15 cellular contexts compared by ENCODE assay signal in the genomic region with DNA sequence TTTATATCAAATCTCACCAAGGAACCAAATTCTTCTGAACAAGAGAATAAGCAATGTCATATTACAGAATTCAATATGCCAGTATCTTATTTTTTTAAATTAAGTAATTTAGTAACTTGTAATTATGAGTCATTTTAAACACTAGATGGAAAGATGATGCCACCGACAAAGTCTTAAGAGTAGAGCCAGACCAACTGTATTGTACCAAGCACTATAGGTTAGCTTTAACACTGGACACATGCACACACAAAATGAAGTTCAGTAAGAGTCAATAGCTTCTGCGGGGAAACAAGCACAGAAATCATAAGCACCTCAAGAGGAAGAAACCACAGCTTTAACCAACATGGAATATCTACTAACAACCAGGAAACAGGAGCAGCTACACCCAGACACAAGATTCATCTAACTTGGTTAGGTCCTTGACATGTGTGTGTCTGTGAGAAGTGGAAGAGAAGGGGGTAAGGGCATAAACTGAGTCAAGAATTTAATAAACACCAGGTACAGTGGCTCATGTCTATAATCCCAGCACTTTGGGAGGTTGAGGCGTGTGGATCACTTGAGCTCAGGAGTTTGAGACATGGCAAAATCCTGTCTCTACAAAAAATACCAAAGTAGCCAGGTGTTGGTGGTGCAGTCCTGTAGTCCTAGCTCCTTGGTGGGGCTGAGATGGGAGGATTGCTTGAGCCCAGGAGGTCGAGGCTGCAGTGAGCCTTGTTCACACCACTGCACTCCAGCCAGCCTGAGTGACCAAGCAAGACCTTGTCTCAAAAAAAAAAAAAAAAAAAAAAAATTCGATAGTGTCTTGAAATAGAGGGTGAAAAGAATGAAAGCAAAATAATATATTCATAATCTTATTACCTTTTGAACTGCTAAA. TPM values are rescaled to one million over a fixed set of nuclear protein-coding genes. Genes with fewer than 3 reads are reported as not detected.
A peak's percentile ranks its signal among the peaks of the same experiment; 100 is the strongest.
DNase-seq lines count a peak whose midpoint lies in the region; ATAC-seq, FAIRE-seq and TF ChIP-seq lines count a peak whose summit lies in the region.
"Had no signal": no experiment of that assay in that cellular context is flagged by ENCODE, and none has a peak within 500 bp of the region (broad histone marks: within the 10 kb centered on the region; RNA-seq: fewer than 3 reads in every experiment).

No MANE protein-coding gene starts in this region.

- H3K79me1 ChIP-seq in IMR-90 (ENCODE audit: low read depth in 1 of 2, low read length in 2 of 2): peaks cover 13 to 35% of the 10 kb centered on the region in 2 experiments; a peak in 3 of 4 replicates

- H3K9me3 Mint-ChIP-seq in activated CD8-positive, alpha-beta memory T cell treated with anti-CD3 and anti-CD28 coated beads, Interleukin-2, amount 10 ng/mL, durations not matched to agents 7 days and 5 days (ENCODE audit: low read depth): no peaks in the 10 kb centered on the region
- H3K9me3 Mint-ChIP-seq in stimulated activated effector memory CD8-positive, alpha-beta T cell treated with anti-CD3 and anti-CD28 coated beads, Interleukin-12 subunit alpha, Interleukin-12 subunit beta, amount 100 ng/mL, for 72 hours: no peaks in the 10 kb centered on the region

- H3K4me1 ChIP-seq in IMR-90 (ENCODE audit: control insufficient read depth, insufficient read depth, low read length): peaks cover 10% of the 10 kb centered on the region
- H3K4me1 ChIP-seq in GM12878 (ENCODE audit: control insufficient read depth, insufficient read depth, low read length): peaks cover 17% of the 10 kb centered on the region
- H3K4me1 ChIP-seq: breast epithelium had no signal

- FAIRE-seq in GM12878 (lab: Jason Lieb, UNC): no peak
- FAIRE-seq: H54 had no signal

- BruUV-seq in IMR-90 (replicated peaks; lab: Mats Ljungman, UMichigan) (no TSS peak), GM12878 (replicated peaks; lab: Mats Ljungman, UMichigan) (no TSS peak)

- dilution Hi-C loops in IMR-90 (cut with HindIII; ENCODE audit: low sequenced_read_pairs, unreplicated experiment): no loop called here

- TF ChIP-seq POLR2A in IMR-90 (IDR thresholded peaks at IDR 0.05; ENCODE audit: low read depth, low read length) (no peak), GM12878 (IDR thresholded peaks at IDR 0.05; ENCODE audit: low read depth, low read length) (no peak)

- H2BK15ac ChIP-seq in IMR-90 (ENCODE audit: low read depth, low read length): no peak overlapping the region

- 0 out of 2 replicates have a peak overlapping the region, but pooled peaks have one; percentile 44 for H4K5ac ChIP-seq in IMR-90 (ENCODE audit: low read depth, low read length)

- in situ Hi-C loops in IMR-90 (cut with MboI; ENCODE audit: low sequenced_read_pairs) (no loop called here), GM12878 (cut with MboI) (no loop called here)

- no peak overlapping the region for H3K4me3 Mint-ChIP-seq in activated CD8-positive, alpha-beta memory T cell treated with anti-CD3 and anti-CD28 coated beads, Interleukin-2, amount 10 ng/mL, durations not matched to agents 7 days and 5 days
- H3K4me3 Mint-ChIP-seq in stimulated activated effector memory CD8-positive, alpha-beta T cell treated with anti-CD3 and anti-CD28 coated beads, Interleukin-12 subunit alpha, Interleukin-12 subunit beta, amount 100 ng/mL, for 72 hours: peak overlapping the region; percentile 63

- H3K9ac ChIP-seq in IMR-90 (ENCODE audit: low read depth, low read length): no peak overlapping the region
- no peak overlapping the region for H3K9ac ChIP-seq in GM12878 (ENCODE audit: control insufficient read depth, insufficient read depth, low read length)

- SMC1A ChIA-PET in GM12878 (lab: Charles Lee; ENCODE audit: uncharacterized antibody, unreplicated experiment): interaction anchor here (0.9 to 3.6 kb wide), 13 partner anchors 9 to 88 kb away, joined by 3 to 12 read pairs (median 4); no protein-coding TSS in a partner anchor

- RAD21 ChIA-PET in GM12878 (lab: Charles Lee; ENCODE audit: unreplicated experiment): interaction anchor here (0.7 to 1.1 kb wide), 4 partner anchors 23 to 66 kb away, joined by 3 to 6 read pairs (median 4); no protein-coding TSS in a partner anchor

- no peak for TF ChIP-seq RAD21 in IMR-90 (IDR thresholded peaks at IDR 0.05; ENCODE audit: low read length)
- no peak for TF ChIP-seq RAD21 in GM12878 (IDR thresholded peaks at IDR 0.05; ENCODE audit: insufficient read depth, low read depth, low read length)

- POLR2A ChIA-PET in IMR-90 (lab: Charles Lee; ENCODE audit: unreplicated experiment): no interaction called here
- POLR2A ChIA-PET in GM12878 (lab: Charles Lee): interaction anchor here (0.5 to 1.6 kb wide), 12 partner anchors 9 to 488 kb away, joined by 3 to 8 read pairs (median 4); a partner anchor contains a TSS

- H2BK5ac ChIP-seq in IMR-90 (ENCODE audit: low read depth, low read length, poor library complexity, severe bottlenecking): no peak overlapping the region

- no peak for TF ChIP-seq EP300 in GM12878 (IDR thresholded peaks at IDR 0.05; ENCODE audit: borderline replicate concordance in 1 of 2, control insufficient read depth in 1 of 2, low read depth in 2 of 2, low read length in 2 of 2)

- H4K8ac ChIP-seq in IMR-90 (ENCODE audit: low read depth in 2 of 2, low read length in 2 of 2): no peak overlapping the region

- H3K27me3 ChIP-seq in IMR-90 (ENCODE audit: control insufficient read depth, insufficient read depth, low read length) (no peaks in the 10 kb centered on the region), GM12878 (replicated peaks in 1 of 2; ENCODE audit: control insufficient read depth in 2 of 2, insufficient read depth in 2 of 2, low read length in 1 of 2) (no peaks in the 10 kb centered on the region)
- H3K27me3 ChIP-seq: breast epithelium, upper lobe of left lung had no signal

- peaks cover 4% of the 10 kb centered on the region for H3K9me1 ChIP-seq in IMR-90 (ENCODE audit: insufficient read depth, low read length)

- peak overlapping the region; percentile 56; the same call in 1 of the 2 replicates for H3K18ac ChIP-seq in IMR-90 (ENCODE audit: low read depth, low read length)

- peak; percentile 54 for ATAC-seq in activated CD8-positive, alpha-beta memory T cell treated with anti-CD3 and anti-CD28 coated beads, Interleukin-2, amount 10 ng/mL, durations not matched to agents 7 days and 5 days
- ATAC-seq in IMR-90 (ENCODE audit: low read depth) (no peak), GM12878 (peak; percentile 34), GM19397 (IDR thresholded peaks at IDR 0.05; ENCODE audit: unreplicated experiment) (no peak)
- ATAC-seq in stimulated activated effector memory CD8-positive, alpha-beta T cell treated with anti-CD3 and anti-CD28 coated beads, Interleukin-12 subunit alpha, Interleukin-12 subunit beta, amount 100 ng/mL, for 72 hours: peak; percentile 31
- ATAC-seq: sciatic nerve had no signal

- H3K36me3 ChIP-seq in IMR-90 (ENCODE audit: control insufficient read depth, insufficient read depth, low read length) (no peaks in the 10 kb centered on the region; the same call in 1 of the 2 replicates), GM12878 (ENCODE audit: control insufficient read depth in 2 of 2, insufficient read depth in 2 of 2, low read length in 1 of 2) (no peaks in the 10 kb centered on the region; a peak in 2 of 4 replicates)
- H3K36me3 ChIP-seq: breast epithelium had no signal

- no peak overlapping the region for H2AFZ ChIP-seq in IMR-90 (replicated peaks; ENCODE audit: low read length, poor library complexity)
- H2AFZ ChIP-seq in GM12878 (ENCODE audit: control insufficient read depth, low read depth, low read length): no peak overlapping the region

- H2AK9ac ChIP-seq in IMR-90 (replicated peaks; ENCODE audit: low read depth, low read length, poor library complexity): no peak overlapping the region

- no peak overlapping the region for H3K4me2 ChIP-seq in IMR-90 (ENCODE audit: low read depth, low read length)
- no peak overlapping the region; the same call in 1 of the 2 replicates for H3K4me2 ChIP-seq in GM12878 (ENCODE audit: control insufficient read depth, insufficient read depth)

- H3K56ac ChIP-seq in IMR-90 (ENCODE audit: extremely low read depth, insufficient read depth, low read length): no peak overlapping the region

- WGBS in IMR-90 (ENCODE audit: extremely low coverage in 2 of 2, insufficient read length in 1 of 2), 2 experiments: no CpG with 5 or more reads among the region's 5 CpGs
- 34% methylated on average over 5 of the region's 5 CpGs for WGBS in GM12878 (ENCODE audit: insufficient coverage, insufficient replicate concordance, low lambda C conversion rate, missing lambda C conversion rate)

- no peak overlapping the region for H2BK120ac ChIP-seq in IMR-90 (ENCODE audit: low read depth, low read length)

- no peak for DNase-seq in activated CD8-positive, alpha-beta memory T cell treated with anti-CD3 and anti-CD28 coated beads, Interleukin-2, amount 10 ng/mL, durations not matched to agents 7 days and 5 days
- DNase-seq in activated CD8-positive, alpha-beta memory T cell treated with anti-CD3 and anti-CD28 coated beads for 24 hours: no peak
- peak; percentile 16 for DNase-seq in IMR-90
- no peak for DNase-seq in GM12878 (ENCODE audit: low read depth, low spot score)
- DNase-seq in stimulated activated effector memory CD8-positive, alpha-beta T cell treated with anti-CD3 and anti-CD28 coated beads, Interleukin-12 subunit alpha, Interleukin-12 subunit beta, amount 100 ng/mL, for 72 hours (ENCODE audit: low spot score in 2 of 2): no peak
- no peak for DNase-seq in NOMO-1 treated with dmso at 0.1 percent for 144 hours (lab: John Stamatoyannopoulos, UW; ENCODE audit: unreplicated experiment)
- DNase-seq in NCI-H1417 treated with DMSO at 0.1 percent for 48 hours (lab: John Stamatoyannopoulos, UW): no peak
- DNase-seq: activated CD4-positive, CD25-positive, alpha-beta regulatory T cell treated with anti-CD3 and anti-CD28 coated beads, Interleukin-2, amount 50 U/mL, for 72 hours; NCI-H524 treated with DMSO at 0.1 percent for 48 hours; Right ventricle myocardium superior; upper lobe of left lung had no signal

- no peaks in the 10 kb centered on the region for H3K27me3 Mint-ChIP-seq in activated CD8-positive, alpha-beta memory T cell treated with anti-CD3 and anti-CD28 coated beads, Interleukin-2, amount 10 ng/mL, durations not matched to agents 7 days and 5 days

- H3K4me3 ChIP-seq in IMR-90 (ENCODE audit: insufficient read depth, low read depth, low read length) (no peak overlapping the region), GM12878 (no peak overlapping the region)
- H3K4me3 ChIP-seq: breast epithelium, upper lobe of left lung had no signal

- CTCF ChIA-PET in activated CD8-positive, alpha-beta memory T cell treated with anti-CD3 and anti-CD28 coated beads, Interleukin-2, amount 10 ng/mL, durations not matched to agents 7 days and 5 days (lab: Charles Lee): interaction anchor here (0.6 kb wide), 1 partner anchor 9 kb away, joined by 3 read pairs; no protein-coding TSS in a partner anchor
- CTCF ChIA-PET in IMR-90 (lab: Yijun Ruan, JAX): no interaction called here
- CTCF ChIA-PET in GM12878 (lab: Yijun Ruan, JAX): interaction anchor here (0.7 to 2.8 kb wide), 8 partner anchors 10 to 106 kb away, joined by 3 to 8 read pairs (median 5); a partner anchor contains a TSS

- intact Hi-C loops in IMR-90 (cut with micrococcal nuclease): no loop called here
- intact Hi-C loops in GM12878 (cut with micrococcal nuclease; ENCODE audit: unreplicated experiment): no loop called here

- no peak overlapping the region for H3K14ac ChIP-seq in IMR-90 (replicated peaks; ENCODE audit: low read depth, low read length)

- H3K9me3 ChIP-seq in IMR-90 (ENCODE audit: control insufficient read depth, insufficient read depth, low read length): no peaks in the 10 kb centered on the region
- no peaks in the 10 kb centered on the region; the same call in 2 of the 3 replicates for H3K9me3 ChIP-seq in GM12878 (replicated peaks; ENCODE audit: control insufficient read depth, insufficient read depth, low read length)
- H3K9me3 ChIP-seq: breast epithelium, upper lobe of left lung had no signal

- peaks cover 35% of the 10 kb centered on the region for H3K36me3 Mint-ChIP-seq in activated CD8-positive, alpha-beta memory T cell treated with anti-CD3 and anti-CD28 coated beads, Interleukin-2, amount 10 ng/mL, durations not matched to agents 7 days and 5 days
- peaks cover 41% of the 10 kb centered on the region for H3K36me3 Mint-ChIP-seq in stimulated activated effector memory CD8-positive, alpha-beta T cell treated with anti-CD3 and anti-CD28 coated beads, Interleukin-12 subunit alpha, Interleukin-12 subunit beta, amount 100 ng/mL, for 72 hours

- H3K27ac ChIP-seq in IMR-90 (ENCODE audit: insufficient read depth, low read length) (no peak overlapping the region), GM12878 (ENCODE audit: control insufficient read depth, insufficient read depth) (peak overlapping the region; percentile 29; the same call in 1 of the 2 replicates)
- H3K27ac ChIP-seq: breast epithelium had no signal

- TF ChIP-seq CTCF in IMR-90 (conservative IDR thresholded peaks at IDR 0.05; ENCODE audit: low read depth, low read length) (no peak), GM12878 (IDR thresholded peaks at IDR 0.05 in 2 of 3, conservative IDR thresholded peaks at IDR 0.05 in 1 of 3; ENCODE audit: control insufficient read depth in 2 of 3, extremely low read depth in 1 of 3, insufficient read depth in 1 of 3, low read depth in 3 of 3, low read length in 3 of 3) (no peak)

- H2AK5ac ChIP-seq in IMR-90 (ENCODE audit: low read depth, low read length): no peak overlapping the region; the same call in 1 of the 2 replicates

- H4K20me1 ChIP-seq in IMR-90 (ENCODE audit: insufficient read depth, low read length): peaks cover 6% of the 10 kb centered on the region; the same call in 1 of the 2 replicates
- H4K20me1 ChIP-seq in GM12878 (ENCODE audit: control insufficient read depth, insufficient read depth): no peaks in the 10 kb centered on the region

- no peak overlapping the region for H4K91ac ChIP-seq in IMR-90 (ENCODE audit: insufficient read depth, low read depth, low read length)

- peak overlapping the region; percentile 60 for H3K27ac Mint-ChIP-seq in activated CD8-positive, alpha-beta memory T cell treated with anti-CD3 and anti-CD28 coated beads, Interleukin-2, amount 10 ng/mL, durations not matched to agents 7 days and 5 days
- peak overlapping the region; percentile 57 for H3K27ac Mint-ChIP-seq in stimulated activated effector memory CD8-positive, alpha-beta T cell treated with anti-CD3 and anti-CD28 coated beads, Interleukin-12 subunit alpha, Interleukin-12 subunit beta, amount 100 ng/mL, for 72 hours

- peaks cover 91% of the 10 kb centered on the region for H3K79me2 ChIP-seq in GM12878 (ENCODE audit: control insufficient read depth, insufficient read depth, low read length)

- peaks cover 48% of the 10 kb centered on the region for H3K4me1 Mint-ChIP-seq in activated CD8-positive, alpha-beta memory T cell treated with anti-CD3 and anti-CD28 coated beads, Interleukin-2, amount 10 ng/mL, durations not matched to agents 7 days and 5 days
- H3K4me1 Mint-ChIP-seq in stimulated activated effector memory CD8-positive, alpha-beta T cell treated with anti-CD3 and anti-CD28 coated beads, Interleukin-12 subunit alpha, Interleukin-12 subunit beta, amount 100 ng/mL, for 72 hours: peaks cover 52% of the 10 kb centered on the region

- no peak overlapping the region for H3K4ac ChIP-seq in IMR-90 (ENCODE audit: low read depth, low read length)

- 0 out of 2 replicates have a peak overlapping the region, but pooled peaks have one; percentile 45 for H3K23ac ChIP-seq in IMR-90 (ENCODE audit: low read depth, low read length)

- no peak overlapping the region for H2BK20ac ChIP-seq in IMR-90 (ENCODE audit: low read depth, low read length)

RNA-seq across cellular contexts. Expression of a gene that starts 28.9 kb away (rescaled TPM):
- total RNA-seq in activated CD8-positive, alpha-beta memory T cell treated with anti-CD3 and anti-CD28 coated beads, Interleukin-2, amount 10 ng/mL, durations not matched to agents 7 days and 5 days: 10 to 100 TPM; 47.3 to 52.0 TPM
- total RNA-seq in IMR-90 (2012; rRNA removed): 17.7 and 18.6 TPM in 2 replicates
- polyA plus RNA-seq in IMR-90 (2012; rRNA removed): 3.2 and 4.1 TPM in 2 replicates
- polyA plus RNA-seq in IMR-90 (2012; cell fraction: cytosol; rRNA removed): 0.75 and 0.77 TPM in 2 replicates
- 0.83 and 8.7 TPM in 2 replicates for polyA plus RNA-seq in IMR-90 (2012; cell fraction: nucleus; rRNA removed; ENCODE audit: low replicate concordance)
- 602 and 632 TPM in 2 replicates for total RNA-seq in GM12878 (2013; cell fraction: nucleolus; rRNA removed)
- total RNA-seq in GM12878 (2014; rRNA removed): 54.4 and 60.5 TPM in 2 replicates
- 81.8 and 87.2 TPM in 2 replicates for total RNA-seq in GM12878 (2014; rRNA removed; fragmentation: Illumina TruSeq; extraction: Trizol)
- total RNA-seq in GM12878 (2021): 46.7 and 50.1 TPM in 2 replicates
- polyA plus RNA-seq in GM12878 (2011; ENCODE audit: low read depth): 10.2 TPM
- 65.3 and 97.9 TPM in 2 replicates for polyA plus RNA-seq in GM12878 (2011; rRNA removed)
- 23.4 and 27.1 TPM in 2 replicates for polyA plus RNA-seq in GM12878 (2011; cell fraction: cytosol; rRNA removed)
- 56.4 and 58.1 TPM in 2 replicates for polyA plus RNA-seq in GM12878 (2011; cell fraction: nucleus; rRNA removed)
- 23.2 and 28.0 TPM in 2 replicates for polyA plus RNA-seq in GM12878 (2012)
- polyA plus RNA-seq in GM12878 (2014; fragmentation: Illumina TruSeq; extraction: Trizol): 39.3 and 49.0 TPM in 2 replicates
- 10 to 100 TPM; 14.2 to 15.4 TPM for polyA plus RNA-seq in GM12878 (2014; fragmentation: Nextera tagmentation; extraction: Ambion mirVana)
- polyA plus RNA-seq in GM12878 (2014; rRNA removed): 28.5 and 28.8 TPM in 2 replicates
- 10 to 100 TPM; 21.6 to 26.8 TPM for polyA plus RNA-seq in GM12878 (2016; fragmentation: Nextera tagmentation; extraction: Ambion mirVana)
- 188 and 229 TPM in 2 replicates for polyA minus RNA-seq in GM12878 (2011; rRNA and poly(A)+ RNA removed)
- polyA minus RNA-seq in GM12878 (2011; cell fraction: cytosol; rRNA and poly(A)+ RNA removed): 42.9 and 49.6 TPM in 2 replicates
- 120 and 185 TPM in 2 replicates for polyA minus RNA-seq in GM12878 (2011; cell fraction: nucleus; rRNA and poly(A)+ RNA removed)

Comparison
In these comparisons a context has a peak if more than half of its experiments do, and no peak if none do; other contexts are left out.
1. ATAC-seq: peak in activated CD8-positive, alpha-beta memory T cell treated with anti-CD3 and anti-CD28 coated beads, Interleukin-2, amount 10 ng/mL, durations not matched to agents 7 days and 5 days (single experiment), GM12878 (single experiment) and stimulated activated effector memory CD8-positive, alpha-beta T cell treated with anti-CD3 and anti-CD28 coated beads, Interleukin-12 subunit alpha, Interleukin-12 subunit beta, amount 100 ng/mL, for 72 hours (single experiment); none in IMR-90 (single experiment) and GM19397 (single experiment).